Comparison of ENCODE assay signal across 2 cellular contexts in the genomic region with DNA sequence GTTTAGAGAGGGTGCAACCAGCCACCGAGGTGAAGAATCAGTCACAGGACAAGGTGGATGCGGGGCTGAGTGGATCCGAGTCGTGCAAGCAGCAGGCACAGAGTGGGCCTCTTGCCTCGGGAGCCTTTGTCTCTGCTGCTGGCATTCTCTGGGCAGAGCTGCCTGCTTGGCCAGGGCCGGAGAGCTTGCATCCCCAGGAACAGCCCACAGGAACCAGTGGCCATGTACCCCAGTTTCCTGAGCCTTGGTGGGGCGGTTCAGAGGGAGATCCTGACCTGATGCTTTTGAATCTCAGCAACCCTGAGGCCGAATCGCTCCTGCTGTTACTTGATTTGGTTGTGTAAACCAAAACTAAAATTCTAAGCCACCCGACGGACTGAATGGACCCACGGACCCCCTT.
TF ChIP-seq lines count a peak whose summit lies in the region.

No MANE protein-coding gene starts in this region.

TF ChIP-seq in A549, 52 proteins besides CTCF, POLR2A, EP300 and RAD21:
- TF ChIP-seq, protein P1, sequence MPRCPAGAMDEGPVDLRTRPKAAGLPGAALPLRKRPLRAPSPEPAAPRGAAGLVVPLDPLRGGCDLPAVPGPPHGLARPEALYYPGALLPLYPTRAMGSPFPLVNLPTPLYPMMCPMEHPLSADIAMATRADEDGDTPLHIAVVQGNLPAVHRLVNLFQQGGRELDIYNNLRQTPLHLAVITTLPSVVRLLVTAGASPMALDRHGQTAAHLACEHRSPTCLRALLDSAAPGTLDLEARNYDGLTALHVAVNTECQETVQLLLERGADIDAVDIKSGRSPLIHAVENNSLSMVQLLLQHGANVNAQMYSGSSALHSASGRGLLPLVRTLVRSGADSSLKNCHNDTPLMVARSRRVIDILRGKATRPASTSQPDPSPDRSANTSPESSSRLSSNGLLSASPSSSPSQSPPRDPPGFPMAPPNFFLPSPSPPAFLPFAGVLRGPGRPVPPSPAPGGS (IDR thresholded peaks at IDR 0.05): no peak
- no peak for TF ChIP-seq ZC3H11A (IDR thresholded peaks at IDR 0.05)

TF ChIP-seq in H1, 55 proteins besides CTCF, POLR2A, EP300 and RAD21:
- TF ChIP-seq CHD2 (IDR thresholded peaks at IDR 0.05; ENCODE audit: low read length): no peak
